ENCODE assay signal across 13 cellular contexts in the genomic region with DNA sequence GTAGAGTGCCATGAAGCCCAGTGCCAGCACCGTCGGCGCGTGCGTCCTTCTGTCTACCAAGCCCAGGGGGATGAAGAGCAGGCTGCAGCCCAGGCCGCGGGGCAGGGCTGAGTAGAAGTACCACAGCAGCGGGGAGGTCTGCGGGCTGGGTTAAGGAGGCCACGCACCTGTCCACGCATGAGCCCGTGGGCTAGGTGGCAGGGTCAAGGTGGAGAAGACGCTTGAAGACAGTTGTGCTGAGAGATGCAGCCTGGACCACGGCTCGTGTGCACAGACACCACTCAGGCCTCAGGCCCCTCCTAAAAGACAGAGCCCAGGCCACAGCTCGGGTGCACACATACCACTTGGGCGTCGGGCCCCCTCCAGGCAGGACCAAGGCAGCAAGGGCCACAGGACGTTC.
"Had no signal": no experiment of that assay in that cellular context is flagged by ENCODE, and none has a peak within 500 bp of the region (broad histone marks: within the 10 kb centered on the region; RNA-seq: fewer than 3 reads in every experiment).

No MANE protein-coding gene starts in this region.

- H3K27me3 ChIP-seq: body of pancreas, sigmoid colon, spleen, stomach, testis had no signal

- DNase-seq: activated naive CD4-positive, alpha-beta T cell treated with Interleukin-2 at 50 U/mL for 16 hours; amniotic stem cell; body of pancreas; effector CD8-positive, alpha-beta T cell; foreskin melanocyte; head of caudate nucleus; immature natural killer cell; spleen; stomach; testis had no signal

- H3K4me3 ChIP-seq: body of pancreas, sigmoid colon, spleen, stomach, testis had no signal

- H3K4me3 Mint-ChIP-seq: immature natural killer cell had no signal

- H3K9me3 ChIP-seq: body of pancreas, sigmoid colon, spleen, stomach, testis had no signal

- H3K27ac ChIP-seq: body of pancreas, epithelial cell of prostate, parathyroid adenoma, sigmoid colon, stomach, testis had no signal

- ATAC-seq: body of pancreas had no signal

- H3K4me1 ChIP-seq: body of pancreas, parathyroid adenoma, sigmoid colon, spleen, stomach, testis had no signal

- H3K9me3 Mint-ChIP-seq: immature natural killer cell had no signal
